22 cellular contexts compared by ENCODE assay signal in genomic region chr17:81323411-81323868, GRCh38. TPM values are rescaled to one million over a fixed set of nuclear protein-coding genes. Genes with fewer than 3 reads are reported as not detected.
DNase-seq lines count a peak whose midpoint lies in the region; ATAC-seq and TF ChIP-seq lines count a peak whose summit lies in the region.
"Had no signal": no experiment of that assay in that cellular context is flagged by ENCODE, and none has a peak within 500 bp of the region (broad histone marks: within the 10 kb centered on the region; RNA-seq: fewer than 3 reads in every experiment).

No MANE protein-coding gene starts in this region.

- 5% methylated on average over 20 of the region's 20 CpGs for WGBS in GM23248 (ENCODE audit: low coverage in 1 of 2, low lambda C conversion rate in 2 of 2, missing lambda C conversion rate in 2 of 2), 2 experiments

- peak; percentile 67 for DNase-seq in AG09319 (ENCODE audit: extremely low read depth, low read depth)
- DNase-seq in GM23248 = peak; percentile 56
- DNase-seq in SKM-1 treated with dmso at 0.1 percent for 144 hours (lab: John Stamatoyannopoulos, UW; ENCODE audit: unreplicated experiment) = peak; percentile 58
- DNase-seq in foreskin fibroblast = peak; percentile 37 to 85
- DNase-seq in mucosa of descending colon = no peak
- no peak for DNase-seq in lower lobe of right lung
- DNase-seq: C1 segment of cervical spinal cord, left ventricle myocardium superior, natural killer cell, NCI-H1417 treated with DMSO at 0.1 percent for 48 hours, NCI-H2081 treated with DMSO at 0.1 percent for 48 hours, NCI-H345, NCI-H748 treated with DMSO at 0.1 percent for 48 hours had no signal

- H3K4me3 ChIP-seq in GM23248 (no peak overlapping the region), foreskin fibroblast (ENCODE audit: low read depth in 1 of 2, low read length in 2 of 2) (no peak overlapping the region), mucosa of descending colon (no peak overlapping the region), lower lobe of right lung (no peak overlapping the region)
- H3K4me3 ChIP-seq: A549, ascending aorta, cardiac muscle cell, coronary artery, esophagus muscularis mucosa, GM12878, vagina had no signal

- H3K36me3 ChIP-seq in GM23248 (ENCODE audit: low read depth) (no peaks in the 10 kb centered on the region), mucosa of descending colon (ENCODE audit: low read depth) (no peaks in the 10 kb centered on the region), lower lobe of right lung (no peaks in the 10 kb centered on the region)
- H3K36me3 ChIP-seq: ascending aorta, cardiac muscle cell, esophagus muscularis mucosa, vagina had no signal

- H3K9me3 ChIP-seq in GM23248 (ENCODE audit: low read depth) (no peaks in the 10 kb centered on the region), mucosa of descending colon (no peaks in the 10 kb centered on the region), lower lobe of right lung (no peaks in the 10 kb centered on the region)
- H3K9me3 ChIP-seq: A549, ascending aorta, esophagus muscularis mucosa, vagina had no signal

- H4K20me1 ChIP-seq in GM23248 (ENCODE audit: insufficient read depth) = no peaks in the 10 kb centered on the region

- H3K9ac ChIP-seq in GM23248 = no peak overlapping the region

- 0 out of 2 replicates have a peak, but pooled peaks cover 3% of the 10 kb centered on the region for H3F3A ChIP-seq in GM23248 (ENCODE audit: insufficient read depth)

- H2AFZ ChIP-seq in GM23248 = no peak overlapping the region

- in situ Hi-C loops in GM23248 (cut with MboI) = no loop called here

- no peak for ATAC-seq in mucosa of descending colon
- no peak for ATAC-seq in GM18511 (IDR thresholded peaks at IDR 0.05; ENCODE audit: unreplicated experiment)
- no peak for ATAC-seq in GM19467 (IDR thresholded peaks at IDR 0.05; ENCODE audit: unreplicated experiment)
- ATAC-seq in lower lobe of right lung = no peak
- ATAC-seq: left ventricle myocardium superior had no signal

- H3K27ac ChIP-seq in GM23248 = no peak overlapping the region
- H3K27ac ChIP-seq in lower lobe of right lung = no peak overlapping the region
- H3K27ac ChIP-seq: ascending aorta, cardiac muscle cell, coronary artery, esophagus muscularis mucosa, vagina had no signal

- no peaks in the 10 kb centered on the region for H3K9me2 ChIP-seq in GM23248 (ENCODE audit: insufficient read depth)

- H3K4me1 ChIP-seq in GM23248 (ENCODE audit: insufficient read depth) (peaks cover 9% of the 10 kb centered on the region; the same call in 1 of the 2 replicates), mucosa of descending colon (ENCODE audit: low read depth) (peaks cover 1% of the 10 kb centered on the region), lower lobe of right lung (peaks cover 25% of the 10 kb centered on the region)
- H3K4me1 ChIP-seq: ascending aorta had no signal

- TF ChIP-seq CTCF in AG09319 (IDR thresholded peaks at IDR 0.05; ENCODE audit: low read depth, low read length) (no peak), foreskin fibroblast (IDR thresholded peaks at IDR 0.05; ENCODE audit: low read depth, low read length) (no peak), mucosa of descending colon (IDR thresholded peaks at IDR 0.05) (no peak), lower lobe of right lung (IDR thresholded peaks at IDR 0.05) (no peak)

- no peaks in the 10 kb centered on the region for H3K27me3 ChIP-seq in GM23248 (replicated peaks; ENCODE audit: insufficient read depth)
- no peaks in the 10 kb centered on the region for H3K27me3 ChIP-seq in lower lobe of right lung (ENCODE audit: low read depth)
- H3K27me3 ChIP-seq: ascending aorta, cardiac muscle cell, esophagus muscularis mucosa, vagina had no signal

- no peaks in the 10 kb centered on the region for H3K79me2 ChIP-seq in GM23248 (ENCODE audit: insufficient read depth)

- intact Hi-C loops in mucosa of descending colon (cut with DNase I, micrococcal nuclease) = no loop called here
- intact Hi-C loops in lower lobe of right lung (cut with DNase I) = no loop called here

- H3K4me2 ChIP-seq in GM23248 (ENCODE audit: unreplicated experiment) = no peak overlapping the region
- H3K4me2 ChIP-seq: A549 had no signal

RNA-seq across cellular contexts. Expression of gene SLC38A10, which starts 28.3 kb away (rescaled TPM):
- total RNA-seq in GM23248 (2014; rRNA removed; shearing (Covaris generic)) = 133 and 137 TPM in 2 replicates
- 58.6 and 61.8 TPM in 2 replicates for polyA plus RNA-seq in GM23248 (2016; fragmentation: Nextera tagmentation; extraction: Ambion mirVana)
- total RNA-seq in mucosa of descending colon = 10 to 100 TPM; 77.0 to 95.3 (median 94.0) TPM
- total RNA-seq in lower lobe of right lung = 98.1 TPM

Comparison
In these comparisons a context has a peak if more than half of its experiments do, and no peak if none do; other contexts are left out.
1. DNase-seq: peak in AG09319 (single experiment), GM23248 (single experiment), SKM-1 treated with dmso at 0.1 percent for 144 hours (single experiment) and foreskin fibroblast (2 of 2); none in mucosa of descending colon (0 of 3) and lower lobe of right lung (single experiment).